1 cellular context compared by ENCODE assay signal in the genomic region with DNA sequence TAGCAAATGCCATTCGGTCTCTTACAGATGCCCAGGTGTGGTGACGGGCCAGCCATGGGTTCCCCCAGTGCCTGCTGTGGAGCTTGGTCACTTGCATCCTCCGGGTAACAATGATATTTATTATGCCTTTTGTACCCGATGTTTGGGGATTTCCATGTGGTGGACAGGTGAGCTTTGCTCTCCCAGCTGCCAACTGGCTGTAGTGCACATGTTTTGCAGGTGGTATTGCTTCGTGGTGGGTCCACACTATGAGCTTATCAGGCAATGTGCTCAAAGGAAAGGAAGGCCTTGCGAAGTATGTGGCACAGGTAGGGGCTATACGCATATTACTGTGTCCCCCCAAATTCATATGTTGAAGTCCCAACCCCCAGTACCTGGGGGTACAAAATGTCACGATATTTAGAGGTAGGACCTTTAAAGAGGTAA.
TF ChIP-seq lines count a peak whose summit lies in the region.

No MANE protein-coding gene starts in this region.

TF ChIP-seq in HepG2, 621 proteins besides CTCF, POLR2A, EP300 and RAD21 (continued from another document and continues in another):
- TF ChIP-seq ZNF687 (CRISPR knock-in tag; IDR thresholded peaks at IDR 0.05) (peak; percentile 64), MEF2D (CRISPR knock-in tag; IDR thresholded peaks at IDR 0.05) (peak; percentile 42; the same call in 1 of the 2 replicates), ZNF841 (CRISPR knock-in tag; IDR thresholded peaks at IDR 0.05; ENCODE audit: borderline replicate concordance) (no peak), RFX3 (CRISPR knock-in tag; IDR thresholded peaks at IDR 0.05) (no peak), HOXA7 (CRISPR knock-in tag; IDR thresholded peaks at IDR 0.05) (0 out of 2 replicates have a peak, but pooled peaks have one; percentile 49), NCOA2 (CRISPR knock-in tag; IDR thresholded peaks at IDR 0.05) (no peak), SRY (CRISPR knock-in tag; IDR thresholded peaks at IDR 0.05) (peak; percentile 43; the same call in 1 of the 2 replicates), ZNF33B (CRISPR knock-in tag; IDR thresholded peaks at IDR 0.05) (0 out of 2 replicates have a peak, but pooled peaks have one; percentile 44), ZNF746 (CRISPR knock-in tag; IDR thresholded peaks at IDR 0.05) (no peak), MTF1 (CRISPR knock-in tag; IDR thresholded peaks at IDR 0.05) (no peak), ZMAT3 (CRISPR knock-in tag; conservative IDR thresholded peaks at IDR 0.05) (peak; percentile 93; the same call in 1 of the 2 replicates), ZBTB40 (IDR thresholded peaks at IDR 0.05) (no peak), ZBTB40 (CRISPR knock-in tag; IDR thresholded peaks at IDR 0.05) (peak; percentile 45; the same call in 1 of the 2 replicates), ZNF446 (CRISPR knock-in tag; IDR thresholded peaks at IDR 0.05) (peak; percentile 63; the same call in 1 of the 2 replicates), ZNF451 (CRISPR knock-in tag; IDR thresholded peaks at IDR 0.05) (no peak), ZNF441 (CRISPR knock-in tag; IDR thresholded peaks at IDR 0.05; ENCODE audit: borderline replicate concordance) (peak; percentile 85; the same call in 1 of the 2 replicates), LCORL (IDR thresholded peaks at IDR 0.05) (no peak), LCORL (CRISPR knock-in tag; IDR thresholded peaks at IDR 0.05) (peak; percentile 42; the same call in 1 of the 2 replicates), ZBED4 (CRISPR knock-in tag; IDR thresholded peaks at IDR 0.05; ENCODE audit: borderline replicate concordance) (no peak), ARID2 (CRISPR knock-in tag; IDR thresholded peaks at IDR 0.05; ENCODE audit: borderline replicate concordance) (no peak), FOSL2 (CRISPR knock-in tag; IDR thresholded peaks at IDR 0.05) (no peak), ZBTB49 (CRISPR knock-in tag; IDR thresholded peaks at IDR 0.05; ENCODE audit: borderline replicate concordance) (no peak), RBM39 (IDR thresholded peaks at IDR 0.05; ENCODE audit: low read depth, low read length, poor library complexity, severe bottlenecking) (no peak), SIN3A (IDR thresholded peaks at IDR 0.05; ENCODE audit: borderline replicate concordance, low read depth, low read length) (no peak), KLF6 (CRISPR knock-in tag; IDR thresholded peaks at IDR 0.05) (no peak), ZKSCAN1 (IDR thresholded peaks at IDR 0.05; ENCODE audit: low read length) (no peak), ZNF782 (CRISPR knock-in tag; IDR thresholded peaks at IDR 0.05; ENCODE audit: borderline replicate concordance) (no peak)
- TF ChIP-seq, protein P1, sequence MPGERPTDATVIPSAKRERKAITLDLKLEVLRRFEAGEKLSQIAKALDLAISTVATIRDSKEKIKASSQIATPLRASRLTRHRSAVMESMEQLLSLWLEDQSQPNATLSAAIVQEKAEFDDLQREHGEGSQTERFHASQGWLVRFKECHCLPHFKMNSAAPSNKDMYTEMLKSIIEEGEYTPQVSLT (CRISPR knock-in tag; IDR thresholded peaks at IDR 0.05; ENCODE audit: borderline replicate concordance, low read depth): no peak
